In the genomic region with DNA sequence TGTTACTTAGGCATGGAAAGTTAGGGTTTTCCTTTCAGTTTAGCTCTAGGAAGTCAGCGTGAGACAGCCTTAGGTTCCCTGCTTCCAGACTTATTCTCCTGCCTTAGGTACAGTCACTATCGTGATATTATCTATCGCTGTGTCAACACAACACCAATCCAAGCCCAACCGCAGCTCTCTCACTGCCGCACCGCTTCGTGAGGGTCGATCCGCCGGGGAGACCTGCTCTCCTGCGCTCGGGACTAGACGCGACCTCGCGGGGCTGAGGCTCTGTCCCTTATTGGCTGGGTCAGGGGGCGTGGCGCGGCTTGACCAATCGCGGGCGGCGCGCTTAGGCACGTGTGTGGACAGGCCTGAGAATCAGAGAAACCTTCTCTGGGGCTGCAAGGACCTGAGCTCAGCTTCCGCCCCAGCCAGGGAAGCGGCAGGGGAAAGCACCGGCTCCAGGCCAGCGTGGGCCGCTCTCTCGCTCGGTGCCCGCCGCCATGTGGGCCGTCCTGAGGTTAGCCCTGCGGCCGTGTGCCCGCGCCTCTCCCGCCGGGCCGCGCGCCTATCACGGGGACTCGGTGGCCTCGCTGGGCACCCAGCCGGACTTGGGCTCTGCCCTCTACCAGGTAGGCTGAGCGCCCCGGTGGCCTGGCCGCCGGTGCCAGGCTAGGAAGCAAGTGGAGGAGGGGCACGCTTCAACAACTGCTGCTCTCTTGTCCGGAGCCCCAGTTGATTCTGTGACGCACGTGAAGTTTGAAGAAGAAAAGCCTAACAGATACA, we compare ENCODE assay signal across 1 cellular context.
TF ChIP-seq lines count a peak whose summit lies in the region.

A gene (plus strand): TSS at position 400 of the 768 bp plus-strand sequence. CDS start 86 bp downstream, at position 486.

TF ChIP-seq in HepG2, 621 proteins besides CTCF, POLR2A, EP300 and RAD21 (continued from another document):
- TF ChIP-seq ZNF136 (CRISPR knock-in tag; IDR thresholded peaks at IDR 0.05; ENCODE audit: low read depth) = no peak
- TF ChIP-seq TBX2 (CRISPR knock-in tag; IDR thresholded peaks at IDR 0.05; ENCODE audit: borderline replicate concordance) = peak; percentile 49; the same call in 1 of the 2 replicates
- no peak for TF ChIP-seq ZNF496 (CRISPR knock-in tag; IDR thresholded peaks at IDR 0.05; ENCODE audit: insufficient replicate concordance)
- TF ChIP-seq HMG20A (CRISPR knock-in tag; IDR thresholded peaks at IDR 0.05; ENCODE audit: borderline replicate concordance) = no peak
- TF ChIP-seq ZNF629 (CRISPR knock-in tag; conservative IDR thresholded peaks at IDR 0.05) = no peak
- TF ChIP-seq ZNF33B (CRISPR knock-in tag; IDR thresholded peaks at IDR 0.05) = no peak
- TF ChIP-seq, protein P1, sequence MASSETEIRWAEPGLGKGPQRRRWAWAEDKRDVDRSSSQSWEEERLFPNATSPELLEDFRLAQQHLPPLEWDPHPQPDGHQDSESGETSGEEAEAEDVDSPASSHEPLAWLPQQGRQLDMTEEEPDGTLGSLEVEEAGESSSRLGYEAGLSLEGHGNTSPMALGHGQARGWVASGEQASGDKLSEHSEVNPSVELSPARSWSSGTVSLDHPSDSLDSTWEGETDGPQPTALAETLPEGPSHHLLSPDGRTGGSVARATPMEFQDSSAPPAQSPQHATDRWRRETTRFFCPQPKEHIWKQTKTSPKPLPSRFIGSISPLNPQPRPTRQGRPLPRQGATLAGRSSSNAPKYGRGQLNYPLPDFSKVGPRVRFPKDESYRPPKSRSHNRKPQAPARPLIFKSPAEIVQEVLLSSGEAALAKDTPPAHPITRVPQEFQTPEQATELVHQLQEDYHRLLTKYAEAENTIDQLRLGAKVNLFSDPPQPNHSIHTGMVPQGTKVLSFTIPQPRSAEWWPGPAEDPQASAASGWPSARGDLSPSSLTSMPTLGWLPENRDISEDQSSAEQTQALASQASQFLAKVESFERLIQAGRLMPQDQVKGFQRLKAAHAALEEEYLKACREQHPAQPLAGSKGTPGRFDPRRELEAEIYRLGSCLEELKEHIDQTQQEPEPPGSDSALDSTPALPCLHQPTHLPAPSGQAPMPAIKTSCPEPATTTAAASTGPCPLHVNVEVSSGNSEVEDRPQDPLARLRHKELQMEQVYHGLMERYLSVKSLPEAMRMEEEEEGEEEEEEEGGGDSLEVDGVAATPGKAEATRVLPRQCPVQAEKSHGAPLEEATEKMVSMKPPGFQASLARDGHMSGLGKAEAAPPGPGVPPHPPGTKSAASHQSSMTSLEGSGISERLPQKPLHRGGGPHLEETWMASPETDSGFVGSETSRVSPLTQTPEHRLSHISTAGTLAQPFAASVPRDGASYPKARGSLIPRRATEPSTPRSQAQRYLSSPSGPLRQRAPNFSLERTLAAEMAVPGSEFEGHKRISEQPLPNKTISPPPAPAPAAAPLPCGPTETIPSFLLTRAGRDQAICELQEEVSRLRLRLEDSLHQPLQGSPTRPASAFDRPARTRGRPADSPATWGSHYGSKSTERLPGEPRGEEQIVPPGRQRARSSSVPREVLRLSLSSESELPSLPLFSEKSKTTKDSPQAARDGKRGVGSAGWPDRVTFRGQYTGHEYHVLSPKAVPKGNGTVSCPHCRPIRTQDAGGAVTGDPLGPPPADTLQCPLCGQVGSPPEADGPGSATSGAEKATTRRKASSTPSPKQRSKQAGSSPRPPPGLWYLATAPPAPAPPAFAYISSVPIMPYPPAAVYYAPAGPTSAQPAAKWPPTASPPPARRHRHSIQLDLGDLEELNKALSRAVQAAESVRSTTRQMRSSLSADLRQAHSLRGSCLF (CRISPR knock-in tag; IDR thresholded peaks at IDR 0.05; ENCODE audit: borderline replicate concordance) = no peak
- TF ChIP-seq, protein P2, sequence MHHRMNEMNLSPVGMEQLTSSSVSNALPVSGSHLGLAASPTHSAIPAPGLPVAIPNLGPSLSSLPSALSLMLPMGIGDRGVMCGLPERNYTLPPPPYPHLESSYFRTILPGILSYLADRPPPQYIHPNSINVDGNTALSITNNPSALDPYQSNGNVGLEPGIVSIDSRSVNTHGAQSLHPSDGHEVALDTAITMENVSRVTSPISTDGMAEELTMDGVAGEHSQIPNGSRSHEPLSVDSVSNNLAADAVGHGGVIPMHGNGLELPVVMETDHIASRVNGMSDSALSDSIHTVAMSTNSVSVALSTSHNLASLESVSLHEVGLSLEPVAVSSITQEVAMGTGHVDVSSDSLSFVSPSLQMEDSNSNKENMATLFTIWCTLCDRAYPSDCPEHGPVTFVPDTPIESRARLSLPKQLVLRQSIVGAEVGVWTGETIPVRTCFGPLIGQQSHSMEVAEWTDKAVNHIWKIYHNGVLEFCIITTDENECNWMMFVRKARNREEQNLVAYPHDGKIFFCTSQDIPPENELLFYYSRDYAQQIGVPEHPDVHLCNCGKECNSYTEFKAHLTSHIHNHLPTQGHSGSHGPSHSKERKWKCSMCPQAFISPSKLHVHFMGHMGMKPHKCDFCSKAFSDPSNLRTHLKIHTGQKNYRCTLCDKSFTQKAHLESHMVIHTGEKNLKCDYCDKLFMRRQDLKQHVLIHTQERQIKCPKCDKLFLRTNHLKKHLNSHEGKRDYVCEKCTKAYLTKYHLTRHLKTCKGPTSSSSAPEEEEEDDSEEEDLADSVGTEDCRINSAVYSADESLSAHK (CRISPR knock-in tag; IDR thresholded peaks at IDR 0.05; ENCODE audit: borderline replicate concordance) = no peak
- peak; percentile 87; the same call in 1 of the 2 replicates for TF ChIP-seq ZNF251 (CRISPR knock-in tag; IDR thresholded peaks at IDR 0.05)
- no peak for TF ChIP-seq PCBP2 (optimal IDR thresholded peaks at IDR 0.05; ENCODE audit: low read depth, low read length, poor library complexity, severe bottlenecking)
- TF ChIP-seq HNRNPUL1 (IDR thresholded peaks at IDR 0.05; ENCODE audit: low read depth, low read length) = no peak
- TF ChIP-seq GATA4 (IDR thresholded peaks at IDR 0.05; ENCODE audit: borderline replicate concordance, low read depth) = 0 out of 2 replicates have a peak, but pooled peaks have one; percentile 38
- TF ChIP-seq CCDC6 (CRISPR knock-in tag; IDR thresholded peaks at IDR 0.05) = peak; percentile 84; the same call in 1 of the 2 replicates
- no peak; the same call in 1 of the 2 replicates for TF ChIP-seq HOXA3 (CRISPR knock-in tag; IDR thresholded peaks at IDR 0.05)
- peak; percentile 46 for TF ChIP-seq ELF4 (CRISPR knock-in tag; IDR thresholded peaks at IDR 0.05; ENCODE audit: borderline replicate concordance)
- TF ChIP-seq ZNF816 (CRISPR knock-in tag; IDR thresholded peaks at IDR 0.05; ENCODE audit: borderline replicate concordance) = no peak
